ENCODE assay signal across 23 cellular contexts in the genomic region with DNA sequence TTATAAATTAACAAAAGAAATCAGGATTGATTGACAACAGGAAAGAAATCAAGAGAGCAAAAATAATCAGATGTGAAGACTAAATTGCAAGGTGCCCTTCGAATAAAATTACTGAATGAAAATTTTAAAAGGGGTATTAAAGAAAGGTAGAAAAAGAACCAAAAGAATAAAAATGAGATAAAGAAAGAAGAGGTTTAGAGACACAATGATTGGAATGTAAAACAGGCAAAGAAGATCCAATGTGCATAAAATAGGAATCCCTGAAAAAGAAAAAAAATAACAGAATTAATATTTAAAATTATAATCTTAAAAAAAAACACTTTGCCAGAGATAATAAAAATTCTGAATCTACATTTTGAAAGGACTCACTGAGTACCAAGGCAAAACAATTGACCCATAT.
"Had no signal": no experiment of that assay in that cellular context is flagged by ENCODE, and none has a peak within 500 bp of the region (broad histone marks: within the 10 kb centered on the region; RNA-seq: fewer than 3 reads in every experiment).

No MANE protein-coding gene starts in this region.

- H3K27me3 ChIP-seq: colonic mucosa, esophagus squamous epithelium, gastrocnemius medialis, neutrophil, ovary, right atrium auricular region, upper lobe of left lung had no signal

- H3K4me1 ChIP-seq: colonic mucosa, esophagus squamous epithelium, gastrocnemius medialis, psoas muscle, right atrium auricular region, upper lobe of left lung had no signal

- H3K9me3 Mint-ChIP-seq: activated T-cell treated with anti-CD3 and anti-CD28 coated beads, Interleukin-2, amount 50 U/mL, for 24 hours; T-cell had no signal

- FAIRE-seq: astrocyte had no signal

- H3K36me3 ChIP-seq: colonic mucosa, ovary had no signal

- H3K27me3 Mint-ChIP-seq: activated naive CD8-positive, alpha-beta T cell treated with anti-CD3 and anti-CD28 coated beads for 36 hours; activated T-cell treated with anti-CD3 and anti-CD28 coated beads, Interleukin-2, amount 50 U/mL, for 24 hours; T-cell had no signal

- H3K9me3 ChIP-seq: colonic mucosa, gastrocnemius medialis, neutrophil, thoracic aorta had no signal

- H3K4me3 ChIP-seq: colonic mucosa, esophagus squamous epithelium, gastrocnemius medialis, ovary, psoas muscle, right atrium auricular region, thoracic aorta, upper lobe of left lung had no signal

- ATAC-seq: gastrocnemius medialis, psoas muscle, T-cell had no signal

- DNase-seq: activated CD4-positive, alpha-beta T cell treated with anti-CD3 and anti-CD28 coated beads, Interleukin-2, amount 50 U/mL, for 4 hours; activated CD8-positive, alpha-beta memory T cell treated with anti-CD3 and anti-CD28 coated beads for 24 hours; activated CD8-positive, alpha-beta memory T cell treated with anti-CD3 and anti-CD28 coated beads, Interleukin-2, amount 50 U/mL, for 4 hours; activated naive CD4-positive, alpha-beta T cell treated with Interleukin-2 at 50 U/mL for 16 hours; activated T-cell treated with anti-CD3 and anti-CD28 coated beads, Interleukin-2, amount 50 U/mL, for 24 hours; central memory CD4-positive, alpha-beta T cell; colonic mucosa; esophagus squamous epithelium; gastrocnemius medialis; hypothalamus; ovary; psoas muscle; stimulated activated CD4-positive, alpha-beta T cell treated with anti-CD3 and anti-CD28 coated beads, Interleukin-1b, Interleukin-23, amount 100 ng/mL, for 48 hours; stimulated activated naive CD4-positive, alpha-beta T cell; upper lobe of left lung had no signal

- H3K4me3 Mint-ChIP-seq: activated naive CD8-positive, alpha-beta T cell treated with anti-CD3 and anti-CD28 coated beads for 36 hours; activated T-cell treated with anti-CD3 and anti-CD28 coated beads, Interleukin-2, amount 50 U/mL, for 24 hours; nephron; T-cell; T-helper 2 cell treated with Interferon-gamma antibody and Interleukin-4, amounts not matched to agents 5 μg/mL and 100 μg/mL, for 36 hours had no signal

- H3K27ac Mint-ChIP-seq: activated naive CD8-positive, alpha-beta T cell treated with anti-CD3 and anti-CD28 coated beads for 36 hours; activated T-cell treated with anti-CD3 and anti-CD28 coated beads, Interleukin-2, amount 50 U/mL, for 24 hours; nephron; T-cell; T-helper 2 cell treated with Interferon-gamma antibody and Interleukin-4, amounts not matched to agents 5 μg/mL and 100 μg/mL, for 36 hours had no signal

- H3K27ac ChIP-seq: colonic mucosa, esophagus squamous epithelium, gastrocnemius medialis, ovary, psoas muscle, right atrium auricular region, thoracic aorta, upper lobe of left lung had no signal

- H3K4me1 Mint-ChIP-seq: nephron had no signal
